ENCODE assay signal across 8 cellular contexts in genomic region chr1:155085504-155086181, GRCh38. TPM values are rescaled to one million over a fixed set of nuclear protein-coding genes. Genes with fewer than 3 reads are reported as not detected.
A peak's percentile ranks its signal among the peaks of the same experiment; 100 is the strongest.
DNase-seq lines count a peak whose midpoint lies in the region; ATAC-seq and TF ChIP-seq lines count a peak whose summit lies in the region.

No MANE protein-coding gene starts in this region.

- H3K4me3 Mint-ChIP-seq in CD4-positive, alpha-beta T cell: peak overlapping the region; percentile 89
- peak overlapping the region; percentile 89 for H3K4me3 Mint-ChIP-seq in central memory CD8-positive, alpha-beta T cell

- H3K9ac ChIP-seq in KMS-11: peak overlapping the region; percentile 45; the same call in 1 of the 2 replicates

- no peak for TF ChIP-seq CTCF in CD4-positive, alpha-beta T cell (IDR thresholded peaks at IDR 0.05)
- TF ChIP-seq CTCF in KMS-11 (conservative IDR thresholded peaks at IDR 0.05; ENCODE audit: low read depth, low read length) (no peak), lower lobe of right lung (IDR thresholded peaks at IDR 0.05) (no peak)

- peak in 9 of 10 experiments; percentile 51 to 75 (median 70) for DNase-seq in CD4-positive, alpha-beta T cell
- DNase-seq in activated CD4-positive, alpha-beta T cell treated with anti-CD3 and anti-CD28 coated beads for 1 hour: peak; percentile 66
- peak; percentile 49 to 53 for DNase-seq in central memory CD8-positive, alpha-beta T cell (ENCODE audit: low spot score in 2 of 2)
- DNase-seq in lower lobe of right lung: peak; percentile 80
- peak; percentile 43 for DNase-seq in stimulated activated CD8-positive, alpha-beta memory T cell treated with anti-CD3 and anti-CD28 coated beads, Interleukin-12 subunit alpha, Interleukin-12 subunit beta, amount 100 ng/mL, for 24 hours (ENCODE audit: extremely low read depth)
- DNase-seq in NCI-H1092 treated with DMSO at 0.1 percent for 48 hours (lab: John Stamatoyannopoulos, UW): no peak
- no peak for DNase-seq in iPS-NIHi7 (ENCODE audit: extremely low spot score)

- intact Hi-C loops in CD4-positive, alpha-beta T cell (cut with DNase I, micrococcal nuclease): loop anchor here (2.0 to 10.0 kb wide), 9 partner anchors 15 to 761 kb away; partner anchors contain the start of genes UBE2Q1 (in 2 of the 2), AQP10 (in 1 of the 2), ATP8B2 (in 1 of the 2) and IL6R (in 1 of the 2)
- intact Hi-C loops in lower lobe of right lung (cut with DNase I): no loop called here

- H3K36me3 ChIP-seq in KMS-11 (ENCODE audit: insufficient read depth) (no peaks in the 10 kb centered on the region), lower lobe of right lung (no peaks in the 10 kb centered on the region)

- peaks cover 53% of the 10 kb centered on the region for H3K4me1 ChIP-seq in KMS-11 (ENCODE audit: low read depth, poor library complexity, severe bottlenecking)
- H3K4me1 ChIP-seq in lower lobe of right lung: peaks cover 47% of the 10 kb centered on the region

- no peaks in the 10 kb centered on the region for H3K9me3 Mint-ChIP-seq in CD4-positive, alpha-beta T cell
- no peaks in the 10 kb centered on the region for H3K9me3 Mint-ChIP-seq in central memory CD8-positive, alpha-beta T cell

- peak overlapping the region; percentile 65 for H3K27ac ChIP-seq in CD4-positive, alpha-beta T cell (ENCODE audit: low read depth, low read length)
- peak overlapping the region; percentile 39 for H3K27ac ChIP-seq in KMS-11
- peak overlapping the region; percentile 85 for H3K27ac ChIP-seq in lower lobe of right lung

- POLR2A ChIA-PET in CD4-positive, alpha-beta T cell (lab: Charles Lee): interaction anchor here (0.6 to 2.2 kb wide), 21 partner anchors 10 to 526 kb away, joined by 3 to 23 read pairs (median 6); partner anchors contain the start of genes ADAM15, CLK2, EFNA4 and FLAD1

- no peaks in the 10 kb centered on the region for H4K20me1 ChIP-seq in KMS-11 (ENCODE audit: insufficient read depth)

- H3K4me3 ChIP-seq in KMS-11 (IDR thresholded peaks at IDR 0.05; ENCODE audit: insufficient read depth, low read depth, low read length) (peak overlapping the region; percentile 100), lower lobe of right lung (peak overlapping the region; percentile 94)

- peak; percentile 37 for ATAC-seq in CD4-positive, alpha-beta T cell (ENCODE audit: poor library complexity)
- peak; percentile 27 for ATAC-seq in central memory CD8-positive, alpha-beta T cell (replicated peaks; ENCODE audit: extremely low read depth, poor library complexity, severe bottlenecking)
- ATAC-seq in lower lobe of right lung: peak; percentile 50 to 73

- peak overlapping the region; percentile 91 for H3K4me2 ChIP-seq in KMS-11

- peaks cover 38% of the 10 kb centered on the region for H3K27me3 ChIP-seq in CD4-positive, alpha-beta T cell (ENCODE audit: control insufficient read depth, insufficient read depth, low read length)
- H3K27me3 ChIP-seq in KMS-11 (ENCODE audit: insufficient read depth, low read depth) (peaks cover 32% of the 10 kb centered on the region), lower lobe of right lung (ENCODE audit: low read depth) (peaks cover 39% of the 10 kb centered on the region)

- peaks cover 50% of the 10 kb centered on the region for H3K4me1 Mint-ChIP-seq in CD4-positive, alpha-beta T cell (ENCODE audit: low read depth)
- H3K4me1 Mint-ChIP-seq in central memory CD8-positive, alpha-beta T cell: peaks cover 44% of the 10 kb centered on the region

- peaks cover 36% of the 10 kb centered on the region for H3K27me3 Mint-ChIP-seq in CD4-positive, alpha-beta T cell
- H3K27me3 Mint-ChIP-seq in central memory CD8-positive, alpha-beta T cell: peaks cover 36% of the 10 kb centered on the region

- H3K79me2 ChIP-seq in KMS-11 (ENCODE audit: insufficient read depth, low read depth): no peaks in the 10 kb centered on the region

- no peaks in the 10 kb centered on the region for H3K9me3 ChIP-seq in CD4-positive, alpha-beta T cell (ENCODE audit: control insufficient read depth, low read length)
- no peaks in the 10 kb centered on the region for H3K9me3 ChIP-seq in lower lobe of right lung

- CTCF ChIA-PET in CD4-positive, alpha-beta T cell (lab: Charles Lee): interaction anchor here (0.9 to 3.0 kb wide), 22 partner anchors 8 to 606 kb away, joined by 3 to 78 read pairs (median 6); partner anchors contain the start of genes ADAM15, EFNA4, FLAD1 and KRTCAP2

- peak overlapping the region; percentile 82 for H3K27ac Mint-ChIP-seq in CD4-positive, alpha-beta T cell
- H3K27ac Mint-ChIP-seq in central memory CD8-positive, alpha-beta T cell (ENCODE audit: low read depth): peak overlapping the region; percentile 78

- H3K36me3 Mint-ChIP-seq in CD4-positive, alpha-beta T cell (ENCODE audit: low read depth): peaks cover 3% of the 10 kb centered on the region
- peaks cover 15% of the 10 kb centered on the region for H3K36me3 Mint-ChIP-seq in central memory CD8-positive, alpha-beta T cell (ENCODE audit: insufficient read depth)

- peak overlapping the region; percentile 89 for H2AFZ ChIP-seq in KMS-11 (ENCODE audit: low read depth)

RNA-seq across cellular contexts. Expression of gene EFNA3, which starts 7.0 kb away (rescaled TPM):
- total RNA-seq in CD4-positive, alpha-beta T cell: under 1 TPM; 0.22 to 0.47 TPM
- total RNA-seq in lower lobe of right lung: 1.0 TPM

RNA-seq across cellular contexts. Expression of gene EFNA4, which starts 22.1 kb away (rescaled TPM):
- total RNA-seq in CD4-positive, alpha-beta T cell: 1 to 10 TPM; 2.4 to 3.3 TPM
- 7.4 TPM for total RNA-seq in lower lobe of right lung

RNA-seq across cellular contexts. Expression of gene ADAM15, which starts 34.5 kb away (rescaled TPM):
- 10 to 100 TPM; 17.2 to 20.1 TPM for total RNA-seq in CD4-positive, alpha-beta T cell
- total RNA-seq in lower lobe of right lung: 121 TPM

RNA-seq across cellular contexts. Expression of gene EFNA1, which starts 42.0 kb away (rescaled TPM):
- total RNA-seq in CD4-positive, alpha-beta T cell: 1 to 10 TPM; 4.2 to 5.9 TPM
- total RNA-seq in lower lobe of right lung: 144 TPM

RNA-seq across cellular contexts. Expression of gene SLC50A1, which starts 50.0 kb away (rescaled TPM):
- total RNA-seq in CD4-positive, alpha-beta T cell: 10 to 100 TPM; 10.2 to 12.5 TPM
- 42.6 TPM for total RNA-seq in lower lobe of right lung

Comparison
In these comparisons a context has a peak if more than half of its experiments do, and no peak if none do; other contexts are left out.
1. DNase-seq: peak in CD4-positive, alpha-beta T cell (9 of 10), activated CD4-positive, alpha-beta T cell treated with anti-CD3 and anti-CD28 coated beads for 1 hour (single experiment), central memory CD8-positive, alpha-beta T cell (2 of 2), lower lobe of right lung (single experiment) and stimulated activated CD8-positive, alpha-beta memory T cell treated with anti-CD3 and anti-CD28 coated beads, Interleukin-12 subunit alpha, Interleukin-12 subunit beta, amount 100 ng/mL, for 24 hours (single experiment); none in NCI-H1092 treated with DMSO at 0.1 percent for 48 hours (single experiment) and iPS-NIHi7 (single experiment).
2. Peak in every context shown above with its lines, with median percentiles within 50 percentile points of each other: ATAC-seq and H3K27ac ChIP-seq.